In genomic region chr13:113835461-113836274, GRCh38 we compare ENCODE assay signal across 12 cellular contexts. TPM values are rescaled to one million over a fixed set of nuclear protein-coding genes. Genes with fewer than 3 reads are reported as not detected.
DNase-seq lines count a peak whose midpoint lies in the region; ATAC-seq and TF ChIP-seq lines count a peak whose summit lies in the region.
"Had no signal": no experiment of that assay in that cellular context is flagged by ENCODE, and none has a peak within 500 bp of the region (broad histone marks: within the 10 kb centered on the region; RNA-seq: fewer than 3 reads in every experiment).

No MANE protein-coding gene starts in this region.

- H3K27ac Mint-ChIP-seq in MCF 10A (ENCODE audit: low read depth, unreplicated experiment), result no peak overlapping the region
- peak overlapping the region; percentile 47 for H3K27ac Mint-ChIP-seq in stimulated activated naive B cell treated with anti-CD40 and anti-IgM and Interleukin-4, amounts not matched to agents 10 μg/mL and 1 μg/mL and 100 μg/mL, for 72 hours
- H3K27ac Mint-ChIP-seq: activated CD8-positive, alpha-beta memory T cell treated with anti-CD3 and anti-CD28 coated beads, Interleukin-2, amount 10 ng/mL, durations not matched to agents 7 days and 5 days had no signal

- H3K4me1 ChIP-seq in breast epithelium, result peaks cover 22 to 33% of the 10 kb centered on the region in 2 donors

- BruUV-seq in MCF 10A (replicated peaks; lab: Mats Ljungman, UMichigan), result no TSS peak

- H3K27me3 ChIP-seq in breast epithelium, result no peaks in the 10 kb centered on the region
- H3K27me3 ChIP-seq: Peyer's patch had no signal

- H3K27ac ChIP-seq in breast epithelium, result peak overlapping the region; percentile 38 to 40
- peak overlapping the region; percentile 19 for H3K27ac ChIP-seq in cingulate gyrus (ENCODE audit: low read depth, low read length)
- no peak overlapping the region for H3K27ac ChIP-seq in caudate nucleus (ENCODE audit: low read depth, low read length)
- H3K27ac ChIP-seq: Peyer's patch had no signal

- peaks cover 19% of the 10 kb centered on the region for H3K4me1 Mint-ChIP-seq in MCF 10A (ENCODE audit: insufficient read depth, unreplicated experiment)
- H3K4me1 Mint-ChIP-seq in stimulated activated naive B cell treated with anti-CD40 and anti-IgM and Interleukin-4, amounts not matched to agents 10 μg/mL and 1 μg/mL and 100 μg/mL, for 72 hours, result peaks cover 15% of the 10 kb centered on the region in 2 donors

- TF ChIP-seq POLR2A in breast epithelium (IDR thresholded peaks at IDR 0.05), result no peak

- H3K36me3 Mint-ChIP-seq in MCF 10A (ENCODE audit: insufficient read depth, unreplicated experiment), result peaks cover 56% of the 10 kb centered on the region
- H3K36me3 Mint-ChIP-seq in stimulated activated naive B cell treated with anti-CD40 and anti-IgM and Interleukin-4, amounts not matched to agents 10 μg/mL and 1 μg/mL and 100 μg/mL, for 72 hours, result peaks cover 32 to 43% of the 10 kb centered on the region in 2 donors
- H3K36me3 Mint-ChIP-seq: activated CD8-positive, alpha-beta memory T cell treated with anti-CD3 and anti-CD28 coated beads, Interleukin-2, amount 10 ng/mL, durations not matched to agents 7 days and 5 days had no signal

- H3K4me3 Mint-ChIP-seq in MCF 10A (ENCODE audit: unreplicated experiment), result no peak overlapping the region
- H3K4me3 Mint-ChIP-seq in stimulated activated naive B cell treated with anti-CD40 and anti-IgM and Interleukin-4, amounts not matched to agents 10 μg/mL and 1 μg/mL and 100 μg/mL, for 72 hours, result no peak overlapping the region
- H3K4me3 Mint-ChIP-seq: activated CD8-positive, alpha-beta memory T cell treated with anti-CD3 and anti-CD28 coated beads, Interleukin-2, amount 10 ng/mL, durations not matched to agents 7 days and 5 days; CD14-positive monocyte had no signal

- H3K36me3 ChIP-seq in breast epithelium, result no peaks in the 10 kb centered on the region

- no peak overlapping the region for H3K4me3 ChIP-seq in breast epithelium
- H3K4me3 ChIP-seq: mucosa of descending colon, Peyer's patch had no signal

- DNase-seq in breast epithelium (ENCODE audit: low spot score in 2 of 2) (no peak), MCF 10A (ENCODE audit: unreplicated experiment) (no peak), NCI-H510A (lab: John Stamatoyannopoulos, UW) (peak; percentile 70), caudate nucleus (lab: John Stamatoyannopoulos, UW) (no peak)
- no peak for DNase-seq in stimulated activated naive B cell treated with anti-CD40 and anti-IgM and Interleukin-4, amounts not matched to agents 10 μg/mL and 1 μg/mL and 100 μg/mL, for 72 hours
- no peak for DNase-seq in activated CD8-positive, alpha-beta memory T cell treated with anti-CD3 and anti-CD28 coated beads for 24 hours
- DNase-seq: activated CD8-positive, alpha-beta memory T cell treated with anti-CD3 and anti-CD28 coated beads, Interleukin-2, amount 10 ng/mL, durations not matched to agents 7 days and 5 days had no signal

- intact Hi-C loops in breast epithelium (cut with DNase I; ENCODE audit: low total_unique reads), result no loop called here
- intact Hi-C loops in MCF 10A (cut with micrococcal nuclease), result no loop called here

- POLR2A ChIA-PET in MCF 10A (lab: Yijun Ruan, JAX), result no interaction called here

- TF ChIP-seq CTCF in breast epithelium (IDR thresholded peaks at IDR 0.05) (no peak), MCF 10A (IDR thresholded peaks at IDR 0.05; ENCODE audit: unreplicated experiment) (no peak)

- H3K9me3 ChIP-seq in breast epithelium, result no peaks in the 10 kb centered on the region
- H3K9me3 ChIP-seq: mucosa of descending colon, Peyer's patch had no signal

- no peaks in the 10 kb centered on the region for H3K9me3 Mint-ChIP-seq in MCF 10A (ENCODE audit: unreplicated experiment)
- no peaks in the 10 kb centered on the region for H3K9me3 Mint-ChIP-seq in stimulated activated naive B cell treated with anti-CD40 and anti-IgM and Interleukin-4, amounts not matched to agents 10 μg/mL and 1 μg/mL and 100 μg/mL, for 72 hours

- H3K27me3 Mint-ChIP-seq in MCF 10A (ENCODE audit: insufficient read depth, unreplicated experiment), result no peaks in the 10 kb centered on the region
- H3K27me3 Mint-ChIP-seq in stimulated activated naive B cell treated with anti-CD40 and anti-IgM and Interleukin-4, amounts not matched to agents 10 μg/mL and 1 μg/mL and 100 μg/mL, for 72 hours, result no peaks in the 10 kb centered on the region
- H3K27me3 Mint-ChIP-seq: activated CD8-positive, alpha-beta memory T cell treated with anti-CD3 and anti-CD28 coated beads, Interleukin-2, amount 10 ng/mL, durations not matched to agents 7 days and 5 days had no signal

- peak in 1 of 2 donors; percentile 17 for ATAC-seq in stimulated activated naive B cell treated with anti-CD40 and anti-IgM and Interleukin-4, amounts not matched to agents 10 μg/mL and 1 μg/mL and 100 μg/mL, for 72 hours (replicated peaks)
- no peak for ATAC-seq in GM21576 (IDR thresholded peaks at IDR 0.05; ENCODE audit: unreplicated experiment)
- ATAC-seq: activated CD8-positive, alpha-beta memory T cell treated with anti-CD3 and anti-CD28 coated beads, Interleukin-2, amount 10 ng/mL, durations not matched to agents 7 days and 5 days; mucosa of descending colon had no signal

- CTCF ChIA-PET in MCF 10A (lab: Yijun Ruan, JAX), result no interaction called here

RNA-seq across cellular contexts. Expression of gene GAS6, which starts 28.2 kb away (rescaled TPM):
- total RNA-seq in breast epithelium, result 100 to 1,000 TPM in 2 of 3 donors, 10 to 100 TPM in 1; 85.9 to 146 (median 103) TPM
- total RNA-seq in MCF 10A (2022), result 58.9 and 92.3 TPM in 2 replicates
